24 cellular contexts compared by ENCODE assay signal in the genomic region with DNA sequence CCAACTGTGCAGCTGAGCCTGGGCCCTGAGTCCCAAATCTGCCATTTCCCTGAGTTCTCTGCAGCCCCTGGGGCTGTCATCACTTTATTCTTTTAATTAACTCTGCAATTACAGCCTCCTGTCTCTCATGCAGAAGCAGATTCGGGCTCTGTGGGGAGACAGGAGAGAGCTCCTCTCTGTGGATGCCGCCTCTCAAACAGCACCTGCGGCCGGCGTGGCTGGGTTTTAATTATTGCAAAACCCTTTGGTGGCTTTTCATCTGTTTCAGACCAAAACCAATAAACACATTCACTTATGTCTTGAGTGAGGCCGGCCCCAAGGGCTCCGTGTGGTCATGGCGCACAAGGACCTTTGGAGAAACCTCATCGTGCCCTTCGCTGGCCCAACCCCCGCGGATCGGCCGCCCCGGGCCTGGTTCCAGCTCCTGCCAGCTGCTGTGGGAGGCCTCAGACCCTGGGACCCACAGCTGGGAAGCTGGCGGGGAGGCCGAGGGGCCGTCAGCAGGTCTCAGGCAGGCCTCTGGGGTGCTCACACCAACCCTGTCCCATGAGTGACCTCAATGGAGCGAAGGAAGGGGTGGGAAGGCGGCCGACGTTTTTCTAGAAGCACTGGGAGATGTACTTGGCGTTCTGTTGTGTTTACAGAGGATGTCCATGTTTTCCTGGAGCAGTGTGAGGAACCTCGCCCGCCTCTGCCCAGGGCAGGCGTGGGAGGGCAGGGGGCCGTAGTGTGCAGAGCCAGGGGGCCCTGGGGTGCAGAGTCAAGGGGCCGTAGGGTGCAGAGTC. TPM values are rescaled to one million over a fixed set of nuclear protein-coding genes. Genes with fewer than 3 reads are reported as not detected.
DNase-seq lines count a peak whose midpoint lies in the region; ATAC-seq and TF ChIP-seq lines count a peak whose summit lies in the region.
"Had no signal": no experiment of that assay in that cellular context is flagged by ENCODE, and none has a peak within 500 bp of the region (broad histone marks: within the 10 kb centered on the region; RNA-seq: fewer than 3 reads in every experiment).

No MANE protein-coding gene starts in this region.

- ATAC-seq in sciatic nerve: peak; percentile 27
- ATAC-seq: Right ventricle myocardium inferior had no signal

- no peak for TF ChIP-seq CTCF in LNCaP clone FGC (IDR thresholded peaks at IDR 0.05; ENCODE audit: control insufficient read depth, extremely low read depth, insufficient read depth)

- intact Hi-C loops in sciatic nerve (cut with DNase I): no loop called here

- DNase-seq in DMS 273 (lab: John Stamatoyannopoulos, UW; ENCODE audit: unreplicated experiment) (peak; percentile 18), DMS 273 treated with DMSO at 0.1 percent for 48 hours (lab: John Stamatoyannopoulos, UW) (no peak), LNCaP clone FGC (ENCODE audit: low read depth) (peak; percentile 56), cerebellum (ENCODE audit: low spot score) (peak; percentile 49), sciatic nerve (ENCODE audit: low spot score) (no peak), NCI-H2107 (lab: John Stamatoyannopoulos, UW) (no peak)
- DNase-seq in activated CD8-positive, alpha-beta memory T cell treated with anti-CD3 and anti-CD28 coated beads, Interleukin-2, amount 50 U/mL, for 4 hours: no peak
- no peak for DNase-seq in stimulated activated CD4-positive, alpha-beta T cell treated with anti-CD3 and anti-CD28 coated beads, Interleukin-2, amount 100 ng/mL, for 48 hours
- DNase-seq: ACHN; Calu3; CD8-positive, alpha-beta memory T cell; H9; KG1; NCI-H1417; NCI-H1694 treated with DMSO at 0.1 percent for 48 hours; NCI-H2081 treated with DMSO at 0.1 percent for 48 hours; NCI-H2227 treated with DMSO at 0.1 percent for 48 hours; NCI-H510A treated with DMSO at 0.1 percent for 48 hours; NCI-H748 treated with DMSO at 0.1 percent for 48 hours; T-helper 1 cell had no signal

- H3K4me3 ChIP-seq in LNCaP clone FGC (ENCODE audit: low read depth, low read length): no peak overlapping the region
- H3K4me3 ChIP-seq: SJSA1 had no signal

RNA-seq across cellular contexts. Expression of a gene that starts 18.8 kb away (rescaled TPM):
- 3.4 TPM for total RNA-seq in cerebellum
- total RNA-seq in sciatic nerve: 0.13 TPM
- total RNA-seq: Calu3; CD8-positive, alpha-beta memory T cell; HT1080; OCI-LY7; Right ventricle myocardium inferior; SJSA1 had no signal

Comparison
In these comparisons a context has a peak if more than half of its experiments do, and no peak if none do; other contexts are left out.
1. DNase-seq: peak in DMS 273 (single experiment), LNCaP clone FGC (single experiment) and cerebellum (single experiment); none in DMS 273 treated with DMSO at 0.1 percent for 48 hours (single experiment), sciatic nerve (single experiment), activated CD8-positive, alpha-beta memory T cell treated with anti-CD3 and anti-CD28 coated beads, Interleukin-2, amount 50 U/mL, for 4 hours (single experiment), stimulated activated CD4-positive, alpha-beta T cell treated with anti-CD3 and anti-CD28 coated beads, Interleukin-2, amount 100 ng/mL, for 48 hours (0 of 2) and NCI-H2107 (single experiment).